ENCODE assay signal across 21 cellular contexts in the genomic region with DNA sequence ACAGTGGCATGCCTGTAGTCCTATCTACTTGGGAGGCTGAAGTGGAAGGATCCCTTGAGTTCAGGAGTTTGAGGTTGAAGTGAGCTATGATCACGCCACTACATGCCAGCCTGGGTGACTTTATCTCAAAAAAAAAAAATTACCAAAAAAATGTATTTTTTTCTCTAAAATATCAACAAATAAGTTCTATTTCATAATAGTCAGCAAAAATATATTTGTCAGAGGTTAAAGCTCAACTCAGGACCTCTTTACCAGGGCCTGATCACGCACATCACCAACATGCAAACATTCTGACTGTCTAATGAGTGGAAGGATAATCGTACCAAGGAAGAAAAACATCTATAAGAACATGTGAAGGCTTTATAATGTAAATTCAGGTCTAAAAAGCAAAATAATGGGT.
DNase-seq lines count a peak whose midpoint lies in the region; ATAC-seq, FAIRE-seq and TF ChIP-seq lines count a peak whose summit lies in the region.
"Had no signal": no experiment of that assay in that cellular context is flagged by ENCODE, and none has a peak within 500 bp of the region (broad histone marks: within the 10 kb centered on the region; RNA-seq: fewer than 3 reads in every experiment).

No MANE protein-coding gene starts in this region.

- H3K9me3 ChIP-seq in HepG2 (ENCODE audit: low read length) (no peaks in the 10 kb centered on the region), right lobe of liver (no peaks in the 10 kb centered on the region), K562 (replicated peaks; ENCODE audit: control insufficient read depth, insufficient read depth, low read depth, low read length) (no peaks in the 10 kb centered on the region), tibial artery (no peaks in the 10 kb centered on the region), esophagus squamous epithelium (no peaks in the 10 kb centered on the region)
- H3K9me3 ChIP-seq: HAP-1 had no signal

- H3K27me3 ChIP-seq in HepG2 (ENCODE audit: control insufficient read depth in 1 of 2, insufficient read depth in 2 of 2, low read length in 2 of 2) (no peaks in the 10 kb centered on the region), right lobe of liver (no peaks in the 10 kb centered on the region), K562 (ENCODE audit: control insufficient read depth in 2 of 2, insufficient read depth in 2 of 2, low read length in 2 of 2) (peaks cover 0 to 4% of the 10 kb centered on the region in 2 experiments; a peak in 1 of 5 replicates), tibial artery (no peaks in the 10 kb centered on the region), esophagus squamous epithelium (no peaks in the 10 kb centered on the region)

- H3K79me2 ChIP-seq in HepG2 (ENCODE audit: insufficient read depth, low read length) (no peaks in the 10 kb centered on the region), K562 (ENCODE audit: control insufficient read depth, insufficient read depth, low read length) (no peaks in the 10 kb centered on the region)

- H4K20me1 ChIP-seq in HepG2 (ENCODE audit: insufficient read depth, low read length) (no peaks in the 10 kb centered on the region), K562 (replicated peaks; ENCODE audit: control insufficient read depth, insufficient read depth, low read length) (no peaks in the 10 kb centered on the region)

- in situ Hi-C loops in HepG2 (cut with HindIII; ENCODE audit: extremely low pct_ligation_motif_present, low pct_unique_long_range_greater_than_20kb) (no loop called here), K562 (cut with MboI) (no loop called here)

- ATAC-seq in HepG2: no peak
- no peak for ATAC-seq in right lobe of liver
- ATAC-seq in K562: no peak

- CTCF ChIA-PET in HepG2 (lab: Yijun Ruan, JAX; ENCODE audit: low intra/inter-chr PET ratio, low total read pairs) (no interaction called here), K562 (lab: Yijun Ruan, JAX; ENCODE audit: low intra/inter-chr PET ratio) (no interaction called here)

- TF ChIP-seq EP300 in HepG2 (IDR thresholded peaks at IDR 0.05; ENCODE audit: low read depth in 2 of 2, low read length in 2 of 2) (no peak), HepG2 (CRISPR knock-in tag; IDR thresholded peaks at IDR 0.05; ENCODE audit: borderline replicate concordance) (no peak), K562 (IDR thresholded peaks at IDR 0.05; ENCODE audit: low read length) (no peak)

- no peaks in the 10 kb centered on the region for H3K9me1 ChIP-seq in K562 (ENCODE audit: control insufficient read depth, insufficient read depth, low read length)

- H3K9ac ChIP-seq in HepG2 (ENCODE audit: insufficient read depth, low read depth, low read length) (no peak overlapping the region), K562 (ENCODE audit: insufficient read depth in 1 of 2, low read depth in 2 of 2, low read length in 2 of 2) (no peak overlapping the region)

- TF ChIP-seq CTCF in HepG2 (CRISPR knock-in tag; IDR thresholded peaks at IDR 0.05): no peak
- no peak for TF ChIP-seq CTCF in right lobe of liver (IDR thresholded peaks at IDR 0.05)
- no peak for TF ChIP-seq CTCF in K562 (IDR thresholded peaks at IDR 0.05 in 2 of 3, conservative IDR thresholded peaks at IDR 0.05 in 1 of 3; ENCODE audit: insufficient read depth in 2 of 3, low read depth in 1 of 3, low read length in 3 of 3)
- no peak for TF ChIP-seq CTCF in tibial artery (IDR thresholded peaks at IDR 0.05)
- TF ChIP-seq CTCF in esophagus squamous epithelium (IDR thresholded peaks at IDR 0.05): no peak

- DNase-seq in HepG2 (ENCODE audit: low spot score) (no peak), right lobe of liver (no peak), K562 (ENCODE audit: extremely low read depth in 1 of 4, low spot score in 3 of 4) (no peak), tibial artery (no peak), NOMO-1 treated with DMSO at 0.1 percent for 48 hours (lab: John Stamatoyannopoulos, UW; ENCODE audit: unreplicated experiment) (no peak), occipital lobe (lab: John Stamatoyannopoulos, UW) (no peak), esophagus squamous epithelium (lab: John Stamatoyannopoulos, UW) (no peak)
- DNase-seq: 8988T; C1 segment of cervical spinal cord; Calu3; CD4-positive, alpha-beta memory T cell; COR-L47; DMS53; DMS79 treated with DMSO at 0.1 percent for 48 hours; GF-D8; GOT3; HFFc6 had no signal

- H3K36me3 ChIP-seq in HepG2 (replicated peaks in 1 of 2; ENCODE audit: control insufficient read depth in 1 of 2, insufficient read depth in 2 of 2, low read length in 2 of 2) (no peaks in the 10 kb centered on the region), right lobe of liver (peaks cover 2 to 19% (median 12%) of the 10 kb centered on the region in 4 donors), K562 (ENCODE audit: control insufficient read depth, insufficient read depth, low read length) (no peaks in the 10 kb centered on the region), tibial artery (peaks cover 15 to 29% (median 22%) of the 10 kb centered on the region in 3 donors), esophagus squamous epithelium (peaks cover 0 to 10% (median 0%) of the 10 kb centered on the region in 3 donors)
- H3K36me3 ChIP-seq: HAP-1 had no signal

- H2AFZ ChIP-seq in HepG2 (ENCODE audit: low read length): no peak overlapping the region
- no peak overlapping the region for H2AFZ ChIP-seq in K562 (ENCODE audit: low read depth, low read length)

- intact Hi-C loops in HepG2 (cut with micrococcal nuclease; ENCODE audit: unreplicated experiment) (no loop called here), right lobe of liver (cut with DNase I) (no loop called here), K562 (cut with micrococcal nuclease) (no loop called here), tibial artery (cut with DNase I; ENCODE audit: low total_unique reads) (no loop called here), esophagus squamous epithelium (cut with DNase I) (no loop called here)

- FAIRE-seq in HepG2 (lab: Jason Lieb, UNC) (no peak), K562 (lab: Jason Lieb, UNC) (no peak)
- FAIRE-seq: GM12891, GM18507, H54 had no signal

- WGBS in HepG2 (ENCODE audit: low lambda C conversion rate): 92% methylated on average over 3 of the region's 3 CpGs
- 96% methylated on average over 3 of the region's 3 CpGs for WGBS in right lobe of liver (ENCODE audit: insufficient coverage, low coverage, low lambda C conversion rate, missing lambda C conversion rate)
- WGBS in K562 (ENCODE audit: insufficient coverage, low coverage, missing lambda C conversion rate): 5% methylated on average over 3 of the region's 3 CpGs
- WGBS in esophagus squamous epithelium, 2 donors: 94 to 97% methylated on average over 3 of the region's 3 CpGs

- no peak overlapping the region for H3K4me2 ChIP-seq in HepG2 (ENCODE audit: low read depth, low read length)
- no peak overlapping the region for H3K4me2 ChIP-seq in K562 (ENCODE audit: insufficient read depth, low read length)

- no TSS peak for BruUV-seq in HepG2 (replicated peaks; lab: Mats Ljungman, UMichigan)
- BruUV-seq in K562 (replicated peaks; lab: Mats Ljungman, UMichigan): no TSS peak

- POLR2A ChIA-PET in HepG2 (lab: Yijun Ruan, JAX): no interaction called here
- POLR2A ChIA-PET in K562 (lab: Yijun Ruan, JAX): no interaction called here

- H3K4me3 ChIP-seq in HepG2 (replicated peaks in 1 of 3; ENCODE audit: insufficient read depth in 1 of 3, low read depth in 2 of 3, low read length in 3 of 3): no peak overlapping the region
- H3K4me3 ChIP-seq in right lobe of liver: no peak overlapping the region
- no peak overlapping the region for H3K4me3 ChIP-seq in K562
- no peak overlapping the region for H3K4me3 ChIP-seq in tibial artery
- H3K4me3 ChIP-seq in esophagus squamous epithelium: no peak overlapping the region
- H3K4me3 ChIP-seq: HAP-1 had no signal

- TF ChIP-seq RAD21 in HepG2 (CRISPR knock-in tag; IDR thresholded peaks at IDR 0.05): no peak
- TF ChIP-seq RAD21 in K562 (CRISPR knock-in tag; conservative IDR thresholded peaks at IDR 0.05 in 1 of 2, IDR thresholded peaks at IDR 0.05 in 1 of 2): no peak

- H3K27ac ChIP-seq in HepG2 (ENCODE audit: extremely low read length, insufficient read depth, low read length) (no peak overlapping the region), right lobe of liver (no peak overlapping the region), K562 (ENCODE audit: extremely low read depth, low read depth, low read length) (no peak overlapping the region), tibial artery (peak overlapping the region; percentile 49 to 80), esophagus squamous epithelium (no peak overlapping the region)

- no peak for TF ChIP-seq POLR2A in HepG2 (IDR thresholded peaks at IDR 0.05; ENCODE audit: insufficient read depth in 1 of 2, low read depth in 2 of 2, low read length in 2 of 2)
- no peak for TF ChIP-seq POLR2A in right lobe of liver (IDR thresholded peaks at IDR 0.05)
- no peak for TF ChIP-seq POLR2A in K562 (conservative IDR thresholded peaks at IDR 0.05)
- TF ChIP-seq POLR2A in esophagus squamous epithelium (IDR thresholded peaks at IDR 0.05): no peak

- H3K4me1 ChIP-seq in HepG2 (ENCODE audit: insufficient read depth, low read length) (peaks cover 9% of the 10 kb centered on the region), right lobe of liver (no peaks in the 10 kb centered on the region), K562 (replicated peaks in 1 of 2; ENCODE audit: control insufficient read depth in 2 of 2, insufficient read depth in 2 of 2, low read length in 2 of 2) (no peaks in the 10 kb centered on the region), tibial artery (peaks cover 0 to 76% (median 21%) of the 10 kb centered on the region in 4 donors), esophagus squamous epithelium (peaks cover 0 to 29% (median 8%) of the 10 kb centered on the region in 3 donors)

TF ChIP-seq in HepG2, 621 proteins besides CTCF, POLR2A, EP300 and RAD21:
- TF ChIP-seq FOXJ3 (CRISPR knock-in tag; IDR thresholded peaks at IDR 0.05; ENCODE audit: borderline replicate concordance) (no peak), KMT2A (CRISPR knock-in tag; IDR thresholded peaks at IDR 0.05) (no peak), MAFK (conservative IDR thresholded peaks at IDR 0.05 in 1 of 2, IDR thresholded peaks at IDR 0.05 in 1 of 2; ENCODE audit: low read length in 2 of 2) (peak; percentile 71 to 88), GATAD1 (CRISPR knock-in tag; IDR thresholded peaks at IDR 0.05) (no peak), CC2D1A (CRISPR knock-in tag; IDR thresholded peaks at IDR 0.05) (no peak), AGO1 (IDR thresholded peaks at IDR 0.05; ENCODE audit: low read depth, low read length, poor library complexity, severe bottlenecking) (no peak), MAFF (IDR thresholded peaks at IDR 0.05; ENCODE audit: low read depth, low read length) (peak; percentile 72)
TF ChIP-seq in HepG2: peak in this region for 2.

TF ChIP-seq in K562, 482 proteins besides CTCF, POLR2A, EP300 and RAD21 (continues in another document):
- peak; percentile 68 for TF ChIP-seq ZNF316 (IDR thresholded peaks at IDR 0.05)
- no peak for TF ChIP-seq ARID2 (IDR thresholded peaks at IDR 0.05)
- no peak for TF ChIP-seq U2AF1 (optimal IDR thresholded peaks at IDR 0.05; ENCODE audit: low read depth, low read length)
- TF ChIP-seq C11orf30 (IDR thresholded peaks at IDR 0.05; ENCODE audit: low read depth): peak; percentile 35; the same call in 1 of the 2 replicates
- TF ChIP-seq MAFK (IDR thresholded peaks at IDR 0.05; ENCODE audit: low read length): 0 out of 2 replicates have a peak, but pooled peaks have one; percentile 4
- 0 out of 2 replicates have a peak, but pooled peaks have one; percentile 28 for TF ChIP-seq MAFF (IDR thresholded peaks at IDR 0.05; ENCODE audit: low read length)

Comparison
In these comparisons a context has a peak if more than half of its experiments do, and no peak if none do; other contexts are left out.
1. H3K27ac ChIP-seq: peak in tibial artery (2 of 2); none in HepG2 (single experiment), right lobe of liver (0 of 3), K562 (single experiment) and esophagus squamous epithelium (0 of 4).